ENCODE assay signal across 10 cellular contexts in genomic region chr7:100432053-100432452, GRCh38. TPM values are rescaled to one million over a fixed set of nuclear protein-coding genes. Genes with fewer than 3 reads are reported as not detected.
A peak's percentile ranks its signal among the peaks of the same experiment; 100 is the strongest.
DNase-seq lines count a peak whose midpoint lies in the region; ATAC-seq and TF ChIP-seq lines count a peak whose summit lies in the region.
"Had no signal": no experiment of that assay in that cellular context is flagged by ENCODE, and none has a peak within 500 bp of the region (broad histone marks: within the 10 kb centered on the region; RNA-seq: fewer than 3 reads in every experiment).

No MANE protein-coding gene starts in this region.

- no peak overlapping the region for H2AFZ ChIP-seq in IMR-90 (replicated peaks; ENCODE audit: low read length, poor library complexity)

- no peak overlapping the region for H3K14ac ChIP-seq in IMR-90 (replicated peaks; ENCODE audit: low read depth, low read length)

- no peak for TF ChIP-seq CTCF in IMR-90 (conservative IDR thresholded peaks at IDR 0.05; ENCODE audit: low read depth, low read length)
- no peak for TF ChIP-seq CTCF in WERI-Rb-1 (IDR thresholded peaks at IDR 0.05; ENCODE audit: low read depth, low read length)

- dilution Hi-C loops in IMR-90 (cut with HindIII; ENCODE audit: low sequenced_read_pairs, unreplicated experiment): no loop called here

- DNase-seq in IMR-90 (no peak), WERI-Rb-1 (no peak), GDM1 (lab: John Stamatoyannopoulos, UW) (no peak), pons (ENCODE audit: low spot score) (no peak)
- no peak for DNase-seq in activated naive CD8-positive, alpha-beta T cell treated with anti-CD3 and anti-CD28 coated beads, Interleukin-2, amount 50 U/mL, for 24 hours

- peaks cover 45% of the 10 kb centered on the region for H3K36me3 ChIP-seq in BLaER1
- H3K36me3 ChIP-seq in IMR-90 (ENCODE audit: control insufficient read depth, insufficient read depth, low read length): peaks cover 28% of the 10 kb centered on the region
- peaks cover 37% of the 10 kb centered on the region for H3K36me3 ChIP-seq in muscle layer of colon (ENCODE audit: insufficient read depth, low read length)
- peaks cover 57% of the 10 kb centered on the region for H3K36me3 ChIP-seq in WERI-Rb-1

- peaks cover 10% of the 10 kb centered on the region for H3K27me3 Mint-ChIP-seq in activated naive CD8-positive, alpha-beta T cell treated with anti-CD3 and anti-CD28 coated beads, Interleukin-2, amount 50 U/mL, for 24 hours

- H2BK15ac ChIP-seq in IMR-90 (ENCODE audit: low read depth, low read length): no peak overlapping the region

- no peak overlapping the region for H3K4ac ChIP-seq in IMR-90 (ENCODE audit: low read depth, low read length)

- peak overlapping the region; percentile 75 for H3K27ac Mint-ChIP-seq in activated naive CD8-positive, alpha-beta T cell treated with anti-CD3 and anti-CD28 coated beads, Interleukin-2, amount 50 U/mL, for 24 hours

- H4K5ac ChIP-seq in IMR-90 (ENCODE audit: low read depth, low read length): no peak overlapping the region

- H3K9ac ChIP-seq in BLaER1 (peak overlapping the region; percentile 100), IMR-90 (ENCODE audit: low read depth, low read length) (no peak overlapping the region), muscle layer of colon (ENCODE audit: low read length) (no peak overlapping the region)

- intact Hi-C loops in IMR-90 (cut with micrococcal nuclease): no loop called here

- H2AK9ac ChIP-seq in IMR-90 (replicated peaks; ENCODE audit: low read depth, low read length, poor library complexity): no peak overlapping the region

- WGBS in IMR-90 (ENCODE audit: extremely low coverage in 2 of 2, insufficient read length in 1 of 2), 2 experiments: no CpG with 5 or more reads among the region's 4 CpGs

- H3K4me3 ChIP-seq in BLaER1: peak overlapping the region; percentile 94
- no peak overlapping the region for H3K4me3 ChIP-seq in IMR-90 (ENCODE audit: insufficient read depth, low read depth, low read length)
- H3K4me3 ChIP-seq in muscle layer of colon (ENCODE audit: low read depth in 1 of 2, low read length in 2 of 2): no peak overlapping the region
- no peak overlapping the region for H3K4me3 ChIP-seq in WERI-Rb-1 (ENCODE audit: low read depth, low read length)

- H2BK20ac ChIP-seq in IMR-90 (ENCODE audit: low read depth, low read length): no peak overlapping the region

- H2BK5ac ChIP-seq in IMR-90 (ENCODE audit: low read depth, low read length, poor library complexity, severe bottlenecking): no peak overlapping the region

- H3K56ac ChIP-seq in IMR-90 (ENCODE audit: extremely low read depth, insufficient read depth, low read length): no peak overlapping the region

- TF ChIP-seq POLR2A in IMR-90 (IDR thresholded peaks at IDR 0.05; ENCODE audit: low read depth, low read length): no peak

- H4K8ac ChIP-seq in IMR-90 (ENCODE audit: low read depth in 2 of 2, low read length in 2 of 2): no peak overlapping the region

- no peak overlapping the region for H3K18ac ChIP-seq in IMR-90 (ENCODE audit: low read depth, low read length)

- 0 out of 2 replicates have a peak overlapping the region, but pooled peaks have one; percentile 3 for H2AK5ac ChIP-seq in IMR-90 (ENCODE audit: low read depth, low read length)

- peak overlapping the region; percentile 100 for H3K27ac ChIP-seq in BLaER1
- H3K27ac ChIP-seq in IMR-90 (ENCODE audit: insufficient read depth, low read length): no peak overlapping the region
- peak overlapping the region; percentile 2 for H3K27ac ChIP-seq in muscle layer of colon (ENCODE audit: low read depth, low read length)
- no peak overlapping the region for H3K27ac ChIP-seq in WERI-Rb-1

- in situ Hi-C loops in IMR-90 (cut with MboI; ENCODE audit: low sequenced_read_pairs): loop anchor here (25.0 kb wide), 1 partner anchor 680 kb away; no protein-coding TSS in a partner anchor

- H3K9me1 ChIP-seq in IMR-90 (ENCODE audit: insufficient read depth, low read length): peaks cover 13% of the 10 kb centered on the region

- peaks cover 5% of the 10 kb centered on the region for H3K9me3 Mint-ChIP-seq in activated naive CD8-positive, alpha-beta T cell treated with anti-CD3 and anti-CD28 coated beads, Interleukin-2, amount 50 U/mL, for 24 hours

- peaks cover 15 to 56% of the 10 kb centered on the region in 2 experiments for H3K79me1 ChIP-seq in IMR-90 (ENCODE audit: low read depth in 1 of 2, low read length in 2 of 2)

- no TSS peak for BruUV-seq in IMR-90 (replicated peaks; lab: Mats Ljungman, UMichigan)

- CTCF ChIA-PET in IMR-90 (lab: Yijun Ruan, JAX): no interaction called here

- H3K9me3 ChIP-seq in BLaER1 (no peaks in the 10 kb centered on the region; the same call in 1 of the 2 replicates), IMR-90 (ENCODE audit: control insufficient read depth, insufficient read depth, low read length) (no peaks in the 10 kb centered on the region), muscle layer of colon (ENCODE audit: low read length) (no peaks in the 10 kb centered on the region), WERI-Rb-1 (ENCODE audit: severe bottlenecking) (no peaks in the 10 kb centered on the region)

- peaks cover 63% of the 10 kb centered on the region for H3K4me1 ChIP-seq in BLaER1
- H3K4me1 ChIP-seq in IMR-90 (ENCODE audit: control insufficient read depth, insufficient read depth, low read length): peaks cover 8% of the 10 kb centered on the region; the same call in 1 of the 2 replicates
- H3K4me1 ChIP-seq in muscle layer of colon (ENCODE audit: insufficient read depth, low read length): peaks cover 41% of the 10 kb centered on the region

- peak overlapping the region; percentile 95 for H3K4me2 ChIP-seq in BLaER1
- H3K4me2 ChIP-seq in IMR-90 (ENCODE audit: low read depth, low read length): no peak overlapping the region

- H2BK120ac ChIP-seq in IMR-90 (ENCODE audit: low read depth, low read length): no peak overlapping the region

- H3K36me3 Mint-ChIP-seq in activated naive CD8-positive, alpha-beta T cell treated with anti-CD3 and anti-CD28 coated beads, Interleukin-2, amount 50 U/mL, for 24 hours (ENCODE audit: low read depth): peaks cover 62% of the 10 kb centered on the region

- H3K4me3 Mint-ChIP-seq in activated naive CD8-positive, alpha-beta T cell treated with anti-CD3 and anti-CD28 coated beads, Interleukin-2, amount 50 U/mL, for 24 hours: peak overlapping the region; percentile 88

- no peak for TF ChIP-seq RAD21 in IMR-90 (IDR thresholded peaks at IDR 0.05; ENCODE audit: low read length)

- no peak overlapping the region for H3K23ac ChIP-seq in IMR-90 (ENCODE audit: low read depth, low read length)

- POLR2A ChIA-PET in IMR-90 (lab: Charles Lee; ENCODE audit: unreplicated experiment): interaction anchor here (0.7 kb wide), 1 partner anchor 12 kb away, joined by 3 read pairs; no protein-coding TSS in a partner anchor

- ATAC-seq in IMR-90 (ENCODE audit: low read depth): no peak
- ATAC-seq in activated naive CD8-positive, alpha-beta T cell treated with anti-CD3 and anti-CD28 coated beads, Interleukin-2, amount 50 U/mL, for 24 hours: no peak
- no peak for ATAC-seq in HG03378 (IDR thresholded peaks at IDR 0.05; ENCODE audit: unreplicated experiment)
- ATAC-seq: left colon had no signal

- no peak overlapping the region for H4K91ac ChIP-seq in IMR-90 (ENCODE audit: insufficient read depth, low read depth, low read length)

- H3K27me3 ChIP-seq in BLaER1 (no peaks in the 10 kb centered on the region), IMR-90 (ENCODE audit: control insufficient read depth, insufficient read depth, low read length) (no peaks in the 10 kb centered on the region), muscle layer of colon (ENCODE audit: control insufficient read depth in 1 of 2, insufficient read depth in 2 of 2, low read length in 2 of 2) (no peaks in the 10 kb centered on the region), WERI-Rb-1 (ENCODE audit: insufficient read depth, low read depth, severe bottlenecking) (no peaks in the 10 kb centered on the region)

- H3K4me1 Mint-ChIP-seq in activated naive CD8-positive, alpha-beta T cell treated with anti-CD3 and anti-CD28 coated beads, Interleukin-2, amount 50 U/mL, for 24 hours: peaks cover 69% of the 10 kb centered on the region

- peaks cover 52% of the 10 kb centered on the region for H4K20me1 ChIP-seq in BLaER1
- peaks cover 13% of the 10 kb centered on the region for H4K20me1 ChIP-seq in IMR-90 (ENCODE audit: insufficient read depth, low read length)

TF ChIP-seq in IMR-90, 13 proteins besides CTCF, POLR2A, EP300 and RAD21 (continues in another document):
- TF ChIP-seq MAFK (IDR thresholded peaks at IDR 0.05; ENCODE audit: low read depth, low read length) (no peak), FOS (IDR thresholded peaks at IDR 0.05; ENCODE audit: low read depth, low read length) (no peak), SMC3 (IDR thresholded peaks at IDR 0.05; ENCODE audit: low read depth, low read length) (no peak), CHD1 (IDR thresholded peaks at IDR 0.05; ENCODE audit: low read depth, low read length) (no peak), BHLHE40 (IDR thresholded peaks at IDR 0.05; ENCODE audit: low read depth, low read length) (no peak), NFE2L2 (IDR thresholded peaks at IDR 0.05; ENCODE audit: low read depth, low read length) (no peak), MXI1 (IDR thresholded peaks at IDR 0.05; ENCODE audit: borderline replicate concordance, low read depth, low read length) (no peak), CEBPB (IDR thresholded peaks at IDR 0.05; ENCODE audit: low read depth, low read length) (no peak), RCOR1 (IDR thresholded peaks at IDR 0.05; ENCODE audit: insufficient replicate concordance, low read length) (no peak)

RNA-seq across cellular contexts. Expression of gene MEPCE, which starts 2.4 kb away (rescaled TPM):
- total RNA-seq in IMR-90 (2012; rRNA removed): 20.3 and 22.9 TPM in 2 replicates
- 17.6 and 18.2 TPM in 2 replicates for polyA plus RNA-seq in IMR-90 (2012; rRNA removed)
- polyA plus RNA-seq in IMR-90 (2012; cell fraction: cytosol; rRNA removed): 13.7 and 14.6 TPM in 2 replicates
- polyA plus RNA-seq in IMR-90 (2012; cell fraction: nucleus; rRNA removed; ENCODE audit: low replicate concordance): 23.5 and 26.5 TPM in 2 replicates

RNA-seq across cellular contexts. Expression of gene ZCWPW1, which starts 3.5 kb away (rescaled TPM):
- 0.56 and 0.72 TPM in 2 replicates for total RNA-seq in IMR-90 (2012; rRNA removed)
- 0.76 and 1.3 TPM in 2 replicates for polyA plus RNA-seq in IMR-90 (2012; rRNA removed)
- 0.37 and 0.51 TPM in 2 replicates for polyA plus RNA-seq in IMR-90 (2012; cell fraction: cytosol; rRNA removed)
- 1.3 and 2.5 TPM in 2 replicates for polyA plus RNA-seq in IMR-90 (2012; cell fraction: nucleus; rRNA removed; ENCODE audit: low replicate concordance)

RNA-seq across cellular contexts. Expression of gene PPP1R35, which starts 4.2 kb away (rescaled TPM):
- total RNA-seq in IMR-90 (2012; rRNA removed): 5.6 and 7.8 TPM in 2 replicates
- 25.5 and 36.7 TPM in 2 replicates for polyA plus RNA-seq in IMR-90 (2012; rRNA removed)
- polyA plus RNA-seq in IMR-90 (2012; cell fraction: cytosol; rRNA removed): 19.4 and 32.1 TPM in 2 replicates
- 103 and 138 TPM in 2 replicates for polyA plus RNA-seq in IMR-90 (2012; cell fraction: nucleus; rRNA removed; ENCODE audit: low replicate concordance)

RNA-seq across cellular contexts. Expression of gene SPACDR, which starts 32.0 kb away (rescaled TPM):
- total RNA-seq in IMR-90 (2012; rRNA removed): 0.54 and 1.1 TPM in 2 replicates
- 1.3 and 2.1 TPM in 2 replicates for polyA plus RNA-seq in IMR-90 (2012; rRNA removed)
- 2.3 and 3.1 TPM in 2 replicates for polyA plus RNA-seq in IMR-90 (2012; cell fraction: cytosol; rRNA removed)
- 8.7 and 10.3 TPM in 2 replicates for polyA plus RNA-seq in IMR-90 (2012; cell fraction: nucleus; rRNA removed; ENCODE audit: low replicate concordance)
- total RNA-seq: urinary bladder had no signal

RNA-seq across cellular contexts. Expression of gene TSC22D4, which starts 47.0 kb away (rescaled TPM):
- total RNA-seq in IMR-90 (2012; rRNA removed): 9.3 and 10.0 TPM in 2 replicates
- 29.9 and 32.4 TPM in 2 replicates for polyA plus RNA-seq in IMR-90 (2012; rRNA removed)
- 30.1 and 48.3 TPM in 2 replicates for polyA plus RNA-seq in IMR-90 (2012; cell fraction: cytosol; rRNA removed)
- 39.6 and 90.8 TPM in 2 replicates for polyA plus RNA-seq in IMR-90 (2012; cell fraction: nucleus; rRNA removed; ENCODE audit: low replicate concordance)

Comparison
In these comparisons a context has a peak if more than half of its experiments do, and no peak if none do; other contexts are left out.
1. H3K27ac ChIP-seq: peak in BLaER1 (single experiment) and muscle layer of colon (single experiment); none in IMR-90 (single experiment) and WERI-Rb-1 (single experiment).